ENCODE assay signal across 11 cellular contexts in the genomic region with DNA sequence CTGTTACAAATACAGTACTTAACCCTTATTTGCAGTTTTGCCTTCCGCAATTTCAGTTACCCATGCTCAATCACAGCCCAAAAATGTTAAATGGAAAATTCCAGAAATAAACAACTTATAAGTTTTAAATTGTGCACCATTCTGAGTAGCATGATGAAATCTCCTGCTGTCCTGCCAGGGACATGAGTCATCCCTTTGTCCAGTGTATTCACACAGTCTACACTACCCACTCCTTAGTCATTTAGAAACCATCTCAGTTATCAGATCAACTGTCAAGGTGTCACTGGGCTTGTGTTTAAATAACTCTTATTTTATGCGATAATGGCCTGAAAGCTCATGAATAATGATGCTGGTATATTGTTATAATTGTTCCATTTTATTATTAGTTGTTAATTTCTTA.
DNase-seq lines count a peak whose midpoint lies in the region; ATAC-seq and TF ChIP-seq lines count a peak whose summit lies in the region.
"Had no signal": no experiment of that assay in that cellular context is flagged by ENCODE, and none has a peak within 500 bp of the region (broad histone marks: within the 10 kb centered on the region; RNA-seq: fewer than 3 reads in every experiment).

No MANE protein-coding gene starts in this region.

- H3K27me3 Mint-ChIP-seq in neural crest cell (ENCODE audit: low read depth), result no peaks in the 10 kb centered on the region
- no peaks in the 10 kb centered on the region for H3K27me3 Mint-ChIP-seq in activated naive CD8-positive, alpha-beta T cell treated with anti-CD3 and anti-CD28 coated beads, Interleukin-2, amount 50 U/mL, for 24 hours

- H3K4me1 Mint-ChIP-seq in neural crest cell, result no peaks in the 10 kb centered on the region
- H3K4me1 Mint-ChIP-seq in activated naive CD8-positive, alpha-beta T cell treated with anti-CD3 and anti-CD28 coated beads, Interleukin-2, amount 50 U/mL, for 24 hours, result no peaks in the 10 kb centered on the region

- peak overlapping the region; percentile 45 for H3K27ac Mint-ChIP-seq in neural crest cell (ENCODE audit: unreplicated experiment)
- no peak overlapping the region for H3K27ac Mint-ChIP-seq in activated naive CD8-positive, alpha-beta T cell treated with anti-CD3 and anti-CD28 coated beads, Interleukin-2, amount 50 U/mL, for 24 hours

- DNase-seq in GM03348 (ENCODE audit: low spot score) (peak; percentile 72), M059J (ENCODE audit: low read depth) (peak; percentile 98), epithelial cell of esophagus (ENCODE audit: low read depth) (peak; percentile 92), neural crest cell (ENCODE audit: low read depth, low spot score) (no peak)
- no peak for DNase-seq in activated naive CD8-positive, alpha-beta T cell treated with anti-CD3 and anti-CD28 coated beads, Interleukin-2, amount 50 U/mL, for 24 hours
- no peak for DNase-seq in activated CD4-positive, alpha-beta T cell treated with anti-CD3 and anti-CD28 coated beads for 1 hour
- no peak for DNase-seq in stimulated activated naive CD4-positive, alpha-beta T cell (lab: John Stamatoyannopoulos, UW)
- DNase-seq: head of caudate nucleus, KBM-7, SHP77 had no signal

- TF ChIP-seq CTCF in epithelial cell of esophagus (IDR thresholded peaks at IDR 0.05; ENCODE audit: insufficient read depth, low read depth, low read length, missing control alignments) (no peak), neural crest cell (conservative IDR thresholded peaks at IDR 0.05) (no peak)

- no peak overlapping the region for H3K4me3 Mint-ChIP-seq in neural crest cell
- no peak overlapping the region for H3K4me3 Mint-ChIP-seq in activated naive CD8-positive, alpha-beta T cell treated with anti-CD3 and anti-CD28 coated beads, Interleukin-2, amount 50 U/mL, for 24 hours

- no peak overlapping the region for H3K4me3 ChIP-seq in epithelial cell of esophagus (ENCODE audit: low read length)

- H3K36me3 Mint-ChIP-seq in neural crest cell (ENCODE audit: low read depth), result no peaks in the 10 kb centered on the region
- no peaks in the 10 kb centered on the region for H3K36me3 Mint-ChIP-seq in activated naive CD8-positive, alpha-beta T cell treated with anti-CD3 and anti-CD28 coated beads, Interleukin-2, amount 50 U/mL, for 24 hours (ENCODE audit: low read depth)

- no peaks in the 10 kb centered on the region for H3K9me3 Mint-ChIP-seq in neural crest cell
- no peaks in the 10 kb centered on the region for H3K9me3 Mint-ChIP-seq in activated naive CD8-positive, alpha-beta T cell treated with anti-CD3 and anti-CD28 coated beads, Interleukin-2, amount 50 U/mL, for 24 hours

- no peak for ATAC-seq in activated naive CD8-positive, alpha-beta T cell treated with anti-CD3 and anti-CD28 coated beads, Interleukin-2, amount 50 U/mL, for 24 hours
- no peak for ATAC-seq in GM21447 (IDR thresholded peaks at IDR 0.05; ENCODE audit: unreplicated experiment)

Comparison
In these comparisons a context has a peak if more than half of its experiments do, and no peak if none do; other contexts are left out.
1. DNase-seq: peak in GM03348 (single experiment), M059J (single experiment) and epithelial cell of esophagus (single experiment); none in neural crest cell (single experiment), activated naive CD8-positive, alpha-beta T cell treated with anti-CD3 and anti-CD28 coated beads, Interleukin-2, amount 50 U/mL, for 24 hours (single experiment), activated CD4-positive, alpha-beta T cell treated with anti-CD3 and anti-CD28 coated beads for 1 hour (single experiment) and stimulated activated naive CD4-positive, alpha-beta T cell (0 of 6).